Comparison of ENCODE assay signal across 1 cellular context in the genomic region with DNA sequence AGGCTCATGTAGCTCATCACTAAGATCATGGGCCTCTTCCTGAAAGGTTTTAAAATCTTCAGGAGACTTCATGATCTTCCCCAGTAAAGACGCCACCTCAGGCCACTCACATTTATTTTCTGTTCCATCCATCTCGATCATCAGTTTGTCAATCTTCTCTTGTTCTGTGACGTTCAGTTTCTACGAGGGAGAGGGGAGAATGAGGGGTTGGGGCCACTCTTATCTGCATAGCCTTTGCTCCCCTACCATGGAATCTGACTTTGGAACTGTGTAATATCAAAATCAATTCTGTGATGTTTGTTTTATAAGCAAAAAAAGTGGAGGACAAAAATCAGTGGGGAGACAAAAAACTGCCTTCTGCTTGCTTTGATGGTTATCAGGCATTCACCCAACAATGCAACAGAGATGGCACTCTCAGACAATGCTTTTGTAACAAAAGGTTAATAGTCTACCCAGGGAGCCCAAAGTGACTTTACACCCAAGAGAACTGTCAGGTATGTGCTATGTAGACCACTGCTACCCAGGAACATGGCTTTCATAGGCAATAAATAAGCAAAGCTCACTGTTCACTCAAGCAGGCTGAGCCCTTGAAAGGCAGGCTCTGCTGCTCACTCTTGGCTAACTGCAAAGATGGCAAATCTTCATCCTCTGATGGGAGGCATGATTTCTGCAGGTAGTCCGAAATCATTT.
TF ChIP-seq lines count a peak whose summit lies in the region.

No MANE protein-coding gene starts in this region.

TF ChIP-seq in K562, 482 proteins besides CTCF, POLR2A, EP300 and RAD21 (continues in another document):
- TF ChIP-seq PKNOX1 (IDR thresholded peaks at IDR 0.05) (no peak), POLR2AphosphoS2 (IDR thresholded peaks at IDR 0.05; ENCODE audit: low read length) (no peak; the same call in 1 of the 2 replicates), KLF6 (CRISPR knock-in tag; IDR thresholded peaks at IDR 0.05; ENCODE audit: borderline replicate concordance) (no peak), HOMEZ (CRISPR knock-in tag; IDR thresholded peaks at IDR 0.05) (no peak), FOXA3 (CRISPR knock-in tag; conservative IDR thresholded peaks at IDR 0.05 in 1 of 2, IDR thresholded peaks at IDR 0.05 in 1 of 2) (no peak), MAZ (CRISPR knock-in tag; conservative IDR thresholded peaks at IDR 0.05 in 1 of 2, IDR thresholded peaks at IDR 0.05 in 1 of 2) (no peak), HNRNPUL1 (IDR thresholded peaks at IDR 0.05; ENCODE audit: low read length) (peak; percentile 78; the same call in 1 of the 2 replicates), POLR3A (IDR thresholded peaks at IDR 0.05; ENCODE audit: borderline replicate concordance, extremely low read depth, insufficient read depth, insufficient read length) (no peak), PML (IDR thresholded peaks at IDR 0.05; ENCODE audit: low read length) (peak; percentile 45), SIRT6 (IDR thresholded peaks at IDR 0.05; ENCODE audit: low read depth, low read length) (no peak), CHD1 (IDR thresholded peaks at IDR 0.05; ENCODE audit: low read length) (no peak), SIN3A (IDR thresholded peaks at IDR 0.05; ENCODE audit: borderline replicate concordance in 2 of 2, control insufficient read depth in 1 of 2, low read depth in 2 of 2, low read length in 2 of 2) (no peak), E4F1 (CRISPR knock-in tag; IDR thresholded peaks at IDR 0.05; ENCODE audit: borderline replicate concordance) (no peak), ZNF324 (CRISPR knock-in tag; IDR thresholded peaks at IDR 0.05) (no peak), TAF9B (IDR thresholded peaks at IDR 0.05; ENCODE audit: partially characterized antibody) (no peak), SMARCC2 (IDR thresholded peaks at IDR 0.05; ENCODE audit: low read depth) (no peak), BCLAF1 (IDR thresholded peaks at IDR 0.05; ENCODE audit: borderline replicate concordance in 1 of 2, control insufficient read depth in 1 of 2, low read depth in 2 of 2, low read length in 1 of 2) (peak in 1 of 2 experiments; percentile 20; a peak in 1 of 4 replicates), ZNF780A (CRISPR knock-in tag; IDR thresholded peaks at IDR 0.05) (no peak), ZNF639 (CRISPR knock-in tag; conservative IDR thresholded peaks at IDR 0.05 in 1 of 2, IDR thresholded peaks at IDR 0.05 in 1 of 2) (no peak), HMG20B (CRISPR knock-in tag; IDR thresholded peaks at IDR 0.05) (no peak), PRMT5 (CRISPR knock-in tag; IDR thresholded peaks at IDR 0.05) (no peak), TFE3 (CRISPR knock-in tag; IDR thresholded peaks at IDR 0.05) (no peak), HMG20A (CRISPR knock-in tag; conservative IDR thresholded peaks at IDR 0.05) (no peak), TRIM24 (IDR thresholded peaks at IDR 0.05) (no peak), ZNF707 (CRISPR knock-in tag; conservative IDR thresholded peaks at IDR 0.05) (no peak), SNIP1 (IDR thresholded peaks at IDR 0.05; ENCODE audit: low read depth) (no peak), ZNF165 (CRISPR knock-in tag; IDR thresholded peaks at IDR 0.05; ENCODE audit: borderline replicate concordance) (no peak), FOXA1 (IDR thresholded peaks at IDR 0.05; ENCODE audit: borderline replicate concordance) (no peak), ZNF717 (CRISPR knock-in tag; IDR thresholded peaks at IDR 0.05) (peak; percentile 13; the same call in 1 of the 2 replicates), MYNN (IDR thresholded peaks at IDR 0.05) (peak; percentile 30), MYNN (CRISPR knock-in tag; IDR thresholded peaks at IDR 0.05) (no peak), HEY1 (CRISPR knock-in tag; IDR thresholded peaks at IDR 0.05; ENCODE audit: borderline replicate concordance) (no peak), TCF7 (IDR thresholded peaks at IDR 0.05; ENCODE audit: borderline replicate concordance) (no peak), TGIF2 (CRISPR knock-in tag; IDR thresholded peaks at IDR 0.05) (no peak), ZBED1 (IDR thresholded peaks at IDR 0.05) (no peak), ATF1 (CRISPR knock-in tag; IDR thresholded peaks at IDR 0.05) (no peak), ATF1 (tag; IDR thresholded peaks at IDR 0.05) (no peak), GTF2E2 (tag; IDR thresholded peaks at IDR 0.05) (no peak)
- TF ChIP-seq, protein P1, sequence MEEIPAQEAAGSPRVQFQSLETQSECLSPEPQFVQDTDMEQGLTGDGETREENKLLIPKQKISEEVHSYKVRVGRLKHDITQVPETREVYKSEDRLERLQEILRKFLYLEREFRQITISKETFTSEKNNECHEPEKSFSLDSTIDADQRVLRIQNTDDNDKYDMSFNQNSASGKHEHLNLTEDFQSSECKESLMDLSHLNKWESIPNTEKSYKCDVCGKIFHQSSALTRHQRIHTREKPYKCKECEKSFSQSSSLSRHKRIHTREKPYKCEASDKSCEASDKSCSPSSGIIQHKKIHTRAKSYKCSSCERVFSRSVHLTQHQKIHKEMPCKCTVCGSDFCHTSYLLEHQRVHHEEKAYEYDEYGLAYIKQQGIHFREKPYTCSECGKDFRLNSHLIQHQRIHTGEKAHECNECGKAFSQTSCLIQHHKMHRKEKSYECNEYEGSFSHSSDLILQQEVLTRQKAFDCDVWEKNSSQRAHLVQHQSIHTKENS (CRISPR knock-in tag; IDR thresholded peaks at IDR 0.05): no peak
- TF ChIP-seq, protein P2, sequence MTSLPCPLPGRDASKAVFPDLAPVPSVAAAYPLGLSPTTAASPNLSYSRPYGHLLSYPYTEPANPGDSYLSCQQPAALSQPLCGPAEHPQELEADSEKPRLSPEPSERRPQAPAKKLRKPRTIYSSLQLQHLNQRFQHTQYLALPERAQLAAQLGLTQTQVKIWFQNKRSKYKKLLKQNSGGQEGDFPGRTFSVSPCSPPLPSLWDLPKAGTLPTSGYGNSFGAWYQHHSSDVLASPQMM (CRISPR knock-in tag; IDR thresholded peaks at IDR 0.05): no peak
- TF ChIP-seq, protein P3, sequence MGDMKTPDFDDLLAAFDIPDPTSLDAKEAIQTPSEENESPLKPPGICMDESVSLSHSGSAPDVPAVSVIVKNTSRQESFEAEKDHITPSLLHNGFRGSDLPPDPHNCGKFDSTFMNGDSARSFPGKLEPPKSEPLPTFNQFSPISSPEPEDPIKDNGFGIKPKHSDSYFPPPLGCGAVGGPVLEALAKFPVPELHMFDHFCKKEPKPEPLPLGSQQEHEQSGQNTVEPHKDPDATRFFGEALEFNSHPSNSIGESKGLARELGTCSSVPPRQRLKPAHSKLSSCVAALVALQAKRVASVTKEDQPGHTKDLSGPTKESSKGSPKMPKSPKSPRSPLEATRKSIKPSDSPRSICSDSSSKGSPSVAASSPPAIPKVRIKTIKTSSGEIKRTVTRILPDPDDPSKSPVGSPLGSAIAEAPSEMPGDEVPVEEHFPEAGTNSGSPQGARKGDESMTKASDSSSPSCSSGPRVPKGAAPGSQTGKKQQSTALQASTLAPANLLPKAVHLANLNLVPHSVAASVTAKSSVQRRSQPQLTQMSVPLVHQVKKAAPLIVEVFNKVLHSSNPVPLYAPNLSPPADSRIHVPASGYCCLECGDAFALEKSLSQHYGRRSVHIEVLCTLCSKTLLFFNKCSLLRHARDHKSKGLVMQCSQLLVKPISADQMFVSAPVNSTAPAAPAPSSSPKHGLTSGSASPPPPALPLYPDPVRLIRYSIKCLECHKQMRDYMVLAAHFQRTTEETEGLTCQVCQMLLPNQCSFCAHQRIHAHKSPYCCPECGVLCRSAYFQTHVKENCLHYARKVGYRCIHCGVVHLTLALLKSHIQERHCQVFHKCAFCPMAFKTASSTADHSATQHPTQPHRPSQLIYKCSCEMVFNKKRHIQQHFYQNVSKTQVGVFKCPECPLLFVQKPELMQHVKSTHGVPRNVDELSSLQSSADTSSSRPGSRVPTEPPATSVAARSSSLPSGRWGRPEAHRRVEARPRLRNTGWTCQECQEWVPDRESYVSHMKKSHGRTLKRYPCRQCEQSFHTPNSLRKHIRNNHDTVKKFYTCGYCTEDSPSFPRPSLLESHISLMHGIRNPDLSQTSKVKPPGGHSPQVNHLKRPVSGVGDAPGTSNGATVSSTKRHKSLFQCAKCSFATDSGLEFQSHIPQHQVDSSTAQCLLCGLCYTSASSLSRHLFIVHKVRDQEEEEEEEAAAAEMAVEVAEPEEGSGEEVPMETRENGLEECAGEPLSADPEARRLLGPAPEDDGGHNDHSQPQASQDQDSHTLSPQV (IDR thresholded peaks at IDR 0.05): peak; percentile 25; the same call in 1 of the 2 replicates
- TF ChIP-seq, protein P4, sequence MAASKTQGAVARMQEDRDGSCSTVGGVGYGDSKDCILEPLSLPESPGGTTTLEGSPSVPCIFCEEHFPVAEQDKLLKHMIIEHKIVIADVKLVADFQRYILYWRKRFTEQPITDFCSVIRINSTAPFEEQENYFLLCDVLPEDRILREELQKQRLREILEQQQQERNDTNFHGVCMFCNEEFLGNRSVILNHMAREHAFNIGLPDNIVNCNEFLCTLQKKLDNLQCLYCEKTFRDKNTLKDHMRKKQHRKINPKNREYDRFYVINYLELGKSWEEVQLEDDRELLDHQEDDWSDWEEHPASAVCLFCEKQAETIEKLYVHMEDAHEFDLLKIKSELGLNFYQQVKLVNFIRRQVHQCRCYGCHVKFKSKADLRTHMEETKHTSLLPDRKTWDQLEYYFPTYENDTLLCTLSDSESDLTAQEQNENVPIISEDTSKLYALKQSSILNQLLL (CRISPR knock-in tag; IDR thresholded peaks at IDR 0.05; ENCODE audit: borderline replicate concordance): no peak
